In genomic region chr5:139562847-139563246, GRCh38 we compare ENCODE assay signal across 8 cellular contexts. TPM values are rescaled to one million over a fixed set of nuclear protein-coding genes. Genes with fewer than 3 reads are reported as not detected.
A peak's percentile ranks its signal among the peaks of the same experiment; 100 is the strongest.
DNase-seq lines count a peak whose midpoint lies in the region; ATAC-seq and TF ChIP-seq lines count a peak whose summit lies in the region.

No MANE protein-coding gene starts in this region.

- 28% methylated on average over 5 of the region's 5 CpGs for WGBS in esophagus muscularis mucosa
- 30% methylated on average over 5 of the region's 5 CpGs for WGBS in prostate gland

- in situ Hi-C loops in Panc1 (cut with HindIII; ENCODE audit: low pct_unique_long_range_greater_than_20kb, low sequenced_read_pairs): no loop called here

- no peak for DNase-seq in Panc1 (ENCODE audit: low read depth, low spot score)
- no peak for DNase-seq in esophagus muscularis mucosa (ENCODE audit: extremely low spot score)
- no peak for DNase-seq in prostate gland (ENCODE audit: low spot score)
- DNase-seq in amygdala (lab: John Stamatoyannopoulos, UW): no peak
- DNase-seq in central memory CD4-positive, alpha-beta T cell: no peak
- no peak for DNase-seq in activated CD8-positive, alpha-beta memory T cell treated with anti-CD3 and anti-CD28 coated beads for 24 hours

- H3K27ac ChIP-seq in Panc1 (ENCODE audit: low read length) (peak overlapping the region; percentile 98), esophagus muscularis mucosa (replicated peaks in 1 of 4) (peak overlapping the region; percentile 96 to 99 (median 98)), prostate gland (peak overlapping the region in 1 of 2 donors; percentile 97)

- BruUV-seq in Panc1 (replicated peaks; lab: Mats Ljungman, UMichigan): no TSS peak

- H3K4me1 ChIP-seq in Panc1 (ENCODE audit: control insufficient read depth, insufficient read depth, low read length) (peaks cover 23% of the 10 kb centered on the region), esophagus muscularis mucosa (peaks cover 49 to 67% (median 58%) of the 10 kb centered on the region in 4 donors), prostate gland (replicated peaks) (no peaks in the 10 kb centered on the region)

- POLR2A ChIA-PET in Panc1 (lab: Charles Lee): interaction anchor here (0.5 kb wide), 1 partner anchor 30 kb away, joined by 4 read pairs; no protein-coding TSS in a partner anchor

- no peaks in the 10 kb centered on the region for H3K9me3 ChIP-seq in Panc1 (ENCODE audit: control insufficient read depth, insufficient read depth, low read depth, low read length)
- no peaks in the 10 kb centered on the region for H3K9me3 ChIP-seq in esophagus muscularis mucosa
- no peaks in the 10 kb centered on the region for H3K9me3 ChIP-seq in prostate gland

- no peak for ATAC-seq in Panc1
- ATAC-seq in GM19463 (IDR thresholded peaks at IDR 0.05; ENCODE audit: unreplicated experiment): no peak

- TF ChIP-seq EP300 in esophagus muscularis mucosa (IDR thresholded peaks at IDR 0.05): no peak

- no peak for TF ChIP-seq POLR2A in esophagus muscularis mucosa (IDR thresholded peaks at IDR 0.05; ENCODE audit: low read depth)
- no peak for TF ChIP-seq POLR2A in prostate gland (IDR thresholded peaks at IDR 0.05)

- no peak for TF ChIP-seq CTCF in Panc1 (IDR thresholded peaks at IDR 0.05)
- no peak for TF ChIP-seq CTCF in esophagus muscularis mucosa (IDR thresholded peaks at IDR 0.05)
- TF ChIP-seq CTCF in prostate gland (IDR thresholded peaks at IDR 0.05): no peak

- H3K36me3 ChIP-seq in Panc1 (ENCODE audit: control insufficient read depth, insufficient read depth, low read length): peaks cover 5% of the 10 kb centered on the region
- peaks cover 0 to 7% (median 2%) of the 10 kb centered on the region in 4 donors for H3K36me3 ChIP-seq in esophagus muscularis mucosa
- H3K36me3 ChIP-seq in prostate gland: no peaks in the 10 kb centered on the region

- intact Hi-C loops in Panc1 (cut with micrococcal nuclease; ENCODE audit: unreplicated experiment): no loop called here
- intact Hi-C loops in esophagus muscularis mucosa (cut with DNase I): loop anchor here (5.0 kb wide), 2 partner anchors 46 to 141 kb away; no protein-coding TSS in a partner anchor
- intact Hi-C loops in prostate gland (cut with DNase I): loop anchor here (10.0 kb wide), 1 partner anchor 808 kb away; the partner anchor contains the start of gene CTNNA1

- CTCF ChIA-PET in Panc1 (lab: Charles Lee): interaction anchor here (0.9 kb wide), 1 partner anchor 224 kb away, joined by 4 read pairs; no protein-coding TSS in a partner anchor

- no peaks in the 10 kb centered on the region for H3K27me3 ChIP-seq in Panc1 (ENCODE audit: control insufficient read depth, insufficient read depth, low read length)
- H3K27me3 ChIP-seq in esophagus muscularis mucosa: no peaks in the 10 kb centered on the region
- H3K27me3 ChIP-seq in prostate gland (replicated peaks; ENCODE audit: insufficient read depth): no peaks in the 10 kb centered on the region

- H3K4me3 ChIP-seq in GM08714 (ENCODE audit: low read length) (peak overlapping the region; percentile 99), Panc1 (ENCODE audit: low read depth in 2 of 2, low read length in 2 of 2) (peak overlapping the region; percentile 88 to 95), esophagus muscularis mucosa (peak overlapping the region; percentile 75 to 99 (median 95)), prostate gland (peak overlapping the region; percentile 72 to 94)

RNA-seq across cellular contexts. Expression of gene UBE2D2, which starts 1.7 kb away (rescaled TPM):
- total RNA-seq in Panc1 (2021; ENCODE audit: unreplicated experiment): 222 TPM
- 98.2 TPM for polyA plus RNA-seq in Panc1 (2012; ENCODE audit: insufficient read length)
- 100 to 1,000 TPM in 1 of 4 donors, 10 to 100 TPM in 3; 86.9 to 104 (median 91.5) TPM for total RNA-seq in esophagus muscularis mucosa
- 10 to 100 TPM; 90.3 to 96.3 TPM for total RNA-seq in prostate gland
